17 cellular contexts compared by ENCODE assay signal in the genomic region with DNA sequence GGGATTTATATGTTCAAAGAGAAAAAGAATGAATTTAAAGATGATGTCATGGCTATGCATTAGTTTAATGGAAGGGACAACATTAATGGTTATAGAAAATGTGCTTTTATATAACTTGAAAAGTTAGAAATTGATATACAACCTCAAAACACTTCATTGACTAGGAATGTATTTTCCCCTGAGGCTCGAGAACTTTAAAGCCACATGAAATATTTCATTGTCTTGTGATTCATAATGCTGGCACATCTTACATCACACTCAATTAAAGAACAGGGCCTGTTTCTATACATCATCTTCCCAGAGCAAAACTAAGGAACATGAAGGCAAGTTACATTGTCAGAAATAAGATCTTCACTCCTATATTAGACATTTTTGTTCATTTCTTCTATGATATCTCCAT. TPM values are rescaled to one million over a fixed set of nuclear protein-coding genes. Genes with fewer than 3 reads are reported as not detected.
DNase-seq lines count a peak whose midpoint lies in the region; ATAC-seq and TF ChIP-seq lines count a peak whose summit lies in the region.
"Had no signal": no experiment of that assay in that cellular context is flagged by ENCODE, and none has a peak within 500 bp of the region (broad histone marks: within the 10 kb centered on the region; RNA-seq: fewer than 3 reads in every experiment).

No MANE protein-coding gene starts in this region.

- in situ Hi-C loops in mammary epithelial cell (cut with MboI; ENCODE audit: low sequenced_read_pairs in 2 of 2) = no loop called here

- TF ChIP-seq POLR2A in testis (IDR thresholded peaks at IDR 0.05) = no peak

- intact Hi-C loops in mammary epithelial cell (cut with micrococcal nuclease) (loop anchor here (1.0 kb wide), 1 partner anchor 20 kb away; no protein-coding TSS in a partner anchor), testis (cut with DNase I; ENCODE audit: low total_unique reads) (no loop called here)
- intact Hi-C loops in CD4-positive, alpha-beta T cell (cut with DNase I, micrococcal nuclease) = no loop called here

- no peak for ATAC-seq in CD4-positive, alpha-beta T cell (ENCODE audit: poor library complexity)
- no peak for ATAC-seq in HG02678 (IDR thresholded peaks at IDR 0.05; ENCODE audit: unreplicated experiment)
- ATAC-seq: activated naive CD4-positive, alpha-beta T cell treated with anti-CD3 and anti-CD28 coated beads, Interleukin-2, amount 50 U/mL, for 72 hours; GM12878 had no signal

- dilution Hi-C loops in mammary epithelial cell (cut with HindIII; ENCODE audit: low sequenced_read_pairs) = no loop called here

- peak; percentile 45 for DNase-seq in AG09309 (ENCODE audit: low read depth)
- peak; percentile 68 for DNase-seq in HS-5 (ENCODE audit: low read depth)
- DNase-seq in mammary epithelial cell = peak; percentile 86
- DNase-seq in iris pigment epithelial cell (ENCODE audit: low read depth) = peak; percentile 85
- DNase-seq in stimulated activated CD8-positive, alpha-beta memory T cell treated with anti-CD3 and anti-CD28 coated beads, Interleukin-4, amount 100 ng/mL, for 48 hours = no peak
- no peak for DNase-seq in CD4-positive, alpha-beta T cell
- no peak for DNase-seq in testis
- DNase-seq: activated B cell treated with CpG ODN at 0.5 μM for 24 hours, BE2C, erythroblast, NCI-H1105, NCI-H2227 treated with DMSO at 0.1 percent for 48 hours, ovary, thyroid gland had no signal

- no peaks in the 10 kb centered on the region for H4K20me1 ChIP-seq in mammary epithelial cell (ENCODE audit: insufficient read depth, low read length)

- H3K4me3 ChIP-seq in AG09309 (ENCODE audit: control insufficient read depth, low read depth, low read length) = no peak overlapping the region
- H3K4me3 ChIP-seq in mammary epithelial cell (replicated peaks in 1 of 3; ENCODE audit: insufficient read depth in 1 of 3, low read depth in 2 of 3, low read length in 3 of 3) = no peak overlapping the region
- no peak overlapping the region for H3K4me3 ChIP-seq in testis
- H3K4me3 ChIP-seq: GM12878, ovary, thyroid gland had no signal

- peaks cover 15% of the 10 kb centered on the region for H3K4me1 ChIP-seq in mammary epithelial cell (ENCODE audit: insufficient read depth, low read length)
- no peaks in the 10 kb centered on the region for H3K4me1 ChIP-seq in testis
- H3K4me1 ChIP-seq: BE2C, thyroid gland had no signal

- no peak overlapping the region for H3K9ac ChIP-seq in mammary epithelial cell (ENCODE audit: insufficient read depth, low read length)

- peaks cover 18% of the 10 kb centered on the region for H3K27me3 Mint-ChIP-seq in CD4-positive, alpha-beta T cell
- H3K27me3 Mint-ChIP-seq: activated B cell treated with CpG ODN at 0.5 μM for 24 hours had no signal

- peak overlapping the region; percentile 65 for H3K4me2 ChIP-seq in mammary epithelial cell (ENCODE audit: insufficient read depth, low read depth, low read length)

- no peak overlapping the region for H3K4me3 Mint-ChIP-seq in CD4-positive, alpha-beta T cell
- H3K4me3 Mint-ChIP-seq: activated B cell treated with CpG ODN at 0.5 μM for 24 hours had no signal

- H2AFZ ChIP-seq in mammary epithelial cell (ENCODE audit: low read depth, low read length) = no peak overlapping the region

- POLR2A ChIA-PET in CD4-positive, alpha-beta T cell (lab: Charles Lee) = no interaction called here

- H3K36me3 ChIP-seq in mammary epithelial cell (ENCODE audit: insufficient read depth, low read length) = no peaks in the 10 kb centered on the region
- no peaks in the 10 kb centered on the region for H3K36me3 ChIP-seq in testis (ENCODE audit: low read depth, missing control alignments)
- H3K36me3 ChIP-seq: BE2C, ovary, thyroid gland had no signal

- H3K9me3 ChIP-seq in mammary epithelial cell (replicated peaks; ENCODE audit: insufficient read depth, low read length) (no peaks in the 10 kb centered on the region), testis (no peaks in the 10 kb centered on the region)
- no peaks in the 10 kb centered on the region for H3K9me3 ChIP-seq in CD4-positive, alpha-beta T cell (ENCODE audit: control insufficient read depth, low read length)
- H3K9me3 ChIP-seq: BE2C, ovary, thyroid gland had no signal

- no peaks in the 10 kb centered on the region for H3K36me3 Mint-ChIP-seq in CD4-positive, alpha-beta T cell (ENCODE audit: low read depth)
- H3K36me3 Mint-ChIP-seq: activated naive CD4-positive, alpha-beta T cell treated with anti-CD3 and anti-CD28 coated beads, Interleukin-2, amount 50 U/mL, for 72 hours had no signal

- no peak overlapping the region for H3K27ac Mint-ChIP-seq in CD4-positive, alpha-beta T cell
- H3K27ac Mint-ChIP-seq: activated B cell treated with CpG ODN at 0.5 μM for 24 hours; activated naive CD4-positive, alpha-beta T cell treated with anti-CD3 and anti-CD28 coated beads, Interleukin-2, amount 50 U/mL, for 72 hours had no signal

- H3K9me3 Mint-ChIP-seq in CD4-positive, alpha-beta T cell = no peaks in the 10 kb centered on the region
- H3K9me3 Mint-ChIP-seq: activated B cell treated with CpG ODN at 0.5 μM for 24 hours; activated naive CD4-positive, alpha-beta T cell treated with anti-CD3 and anti-CD28 coated beads, Interleukin-2, amount 50 U/mL, for 72 hours had no signal

- CTCF ChIA-PET in mammary epithelial cell (lab: Charles Lee; ENCODE audit: low non-redundant PET) = no interaction called here
- CTCF ChIA-PET in CD4-positive, alpha-beta T cell (lab: Charles Lee) = no interaction called here

- no peaks in the 10 kb centered on the region for H3K4me1 Mint-ChIP-seq in CD4-positive, alpha-beta T cell (ENCODE audit: low read depth)
- H3K4me1 Mint-ChIP-seq: activated B cell treated with CpG ODN at 0.5 μM for 24 hours had no signal

- no peaks in the 10 kb centered on the region for H3K79me2 ChIP-seq in mammary epithelial cell (ENCODE audit: insufficient read depth, low read length)

- 0% methylated on average over 1 of the region's 1 CpG for WGBS in mammary epithelial cell (ENCODE audit: low coverage, missing lambda C conversion rate)
- WGBS in testis, 2 donors = 94 to 97% methylated on average over 1 of the region's 1 CpG

- BruUV-seq in mammary epithelial cell (replicated peaks; lab: Mats Ljungman, UMichigan) = no TSS peak

- no peak for TF ChIP-seq CTCF in AG09309 (IDR thresholded peaks at IDR 0.05; ENCODE audit: control insufficient read depth, insufficient read depth, low read depth, low read length, missing control alignments)
- no peak for TF ChIP-seq CTCF in mammary epithelial cell (conservative IDR thresholded peaks at IDR 0.05 in 1 of 2, IDR thresholded peaks at IDR 0.05 in 1 of 2; ENCODE audit: extremely low read depth in 1 of 2, insufficient read depth in 1 of 2, low read depth in 1 of 2, low read length in 2 of 2)
- no peak for TF ChIP-seq CTCF in CD4-positive, alpha-beta T cell (IDR thresholded peaks at IDR 0.05)
- no peak for TF ChIP-seq CTCF in testis (IDR thresholded peaks at IDR 0.05)

- H3K27ac ChIP-seq in mammary epithelial cell (ENCODE audit: insufficient read depth, low read depth, low read length) = peak overlapping the region; percentile 67
- H3K27ac ChIP-seq in CD4-positive, alpha-beta T cell (ENCODE audit: low read depth, low read length) = no peak overlapping the region
- no peak overlapping the region for H3K27ac ChIP-seq in testis
- H3K27ac ChIP-seq: ovary, thyroid gland had no signal

- H3K27me3 ChIP-seq in mammary epithelial cell (ENCODE audit: insufficient read depth, low read length) (no peaks in the 10 kb centered on the region), testis (no peaks in the 10 kb centered on the region)
- no peaks in the 10 kb centered on the region for H3K27me3 ChIP-seq in CD4-positive, alpha-beta T cell (ENCODE audit: control insufficient read depth, insufficient read depth, low read length)
- H3K27me3 ChIP-seq: ovary, thyroid gland had no signal

RNA-seq across cellular contexts. Expression of a gene that starts 35.2 kb away (rescaled TPM):
- 100 to 1,000 TPM; 108 to 179 TPM for total RNA-seq in mammary epithelial cell
- polyA plus RNA-seq in mammary epithelial cell = 10.4 TPM
- 10.6 TPM for polyA minus RNA-seq in mammary epithelial cell
- 1 to 10 TPM; 1.6 to 3.2 TPM for total RNA-seq in CD4-positive, alpha-beta T cell
- total RNA-seq in testis = 10 to 100 TPM; 50.2 to 59.2 TPM
- 37.2 TPM for polyA plus RNA-seq in testis (ENCODE audit: insufficient read depth, low read depth, low replicate concordance)

Comparison
In these comparisons a context has a peak if more than half of its experiments do, and no peak if none do; other contexts are left out.
1. DNase-seq: peak in AG09309 (single experiment), HS-5 (single experiment), mammary epithelial cell (single experiment) and iris pigment epithelial cell (single experiment); none in stimulated activated CD8-positive, alpha-beta memory T cell treated with anti-CD3 and anti-CD28 coated beads, Interleukin-4, amount 100 ng/mL, for 48 hours (single experiment), CD4-positive, alpha-beta T cell (0 of 10) and testis (single experiment).
2. RNA of a gene that starts 35.2 kb away (total RNA-seq): 108 to 179 TPM in mammary epithelial cell and 50.2 to 59.2 TPM in testis; 1.6 to 3.2 TPM in CD4-positive, alpha-beta T cell; every median in the first group is over 10 times any median in the second.